ENCODE assay signal across 9 cellular contexts in genomic region chr21:31732891-31733520, GRCh38. TPM values are rescaled to one million over a fixed set of nuclear protein-coding genes. Genes with fewer than 3 reads are reported as not detected.
DNase-seq lines count a peak whose midpoint lies in the region; ATAC-seq, FAIRE-seq and TF ChIP-seq lines count a peak whose summit lies in the region.
"Had no signal": no experiment of that assay in that cellular context is flagged by ENCODE, and none has a peak within 500 bp of the region (broad histone marks: within the 10 kb centered on the region; RNA-seq: fewer than 3 reads in every experiment).

No MANE protein-coding gene starts in this region.

- DNase-seq in CD8-positive, alpha-beta T cell: peak in 3 of 7 experiments; percentile 7 to 53 (median 14)
- no peak for DNase-seq in foreskin keratinocyte
- DNase-seq in smooth muscle cell (lab: John Stamatoyannopoulos, UW; ENCODE audit: unreplicated experiment): no peak
- no peak for DNase-seq in NAMALWA (ENCODE audit: low spot score)
- DNase-seq in frontal cortex (ENCODE audit: low spot score in 2 of 2): no peak

- peaks cover 40% of the 10 kb centered on the region for H3K4me1 ChIP-seq in CD8-positive, alpha-beta T cell (ENCODE audit: insufficient read depth, low read length)
- peaks cover 11% of the 10 kb centered on the region for H3K4me1 ChIP-seq in HEK293 (ENCODE audit: control insufficient read depth, insufficient read depth, low read length)
- H3K4me1 ChIP-seq in foreskin keratinocyte: peaks cover 15% of the 10 kb centered on the region
- peaks cover 34% of the 10 kb centered on the region for H3K4me1 ChIP-seq in smooth muscle cell (ENCODE audit: low read depth)

- CTCF ChIA-PET in CD8-positive, alpha-beta T cell (lab: Charles Lee): no interaction called here
- CTCF ChIA-PET in HEK293 (lab: Yijun Ruan, JAX): interaction anchor here (0.6 to 0.9 kb wide), 2 partner anchors 13 to 174 kb away, joined by 3 read pairs; no protein-coding TSS in a partner anchor

- peaks cover 33% of the 10 kb centered on the region for H4K20me1 ChIP-seq in smooth muscle cell (ENCODE audit: low read depth)

- peak overlapping the region; percentile 72 for H3K4me3 ChIP-seq in CD8-positive, alpha-beta T cell (ENCODE audit: low read depth, low read length)
- no peak overlapping the region; the same call in 1 of the 2 replicates for H3K4me3 ChIP-seq in HEK293 (ENCODE audit: low read depth, low read length)
- H3K4me3 ChIP-seq in smooth muscle cell: peak overlapping the region; percentile 98

- no peak overlapping the region for H3K4me3 Mint-ChIP-seq in CD8-positive, alpha-beta T cell
- H3K4me3 Mint-ChIP-seq: T-cell had no signal

- H3K9me3 ChIP-seq in CD8-positive, alpha-beta T cell (ENCODE audit: low read length): no peaks in the 10 kb centered on the region
- H3K9me3 ChIP-seq in HEK293 (ENCODE audit: control insufficient read depth, insufficient read depth, low read depth, low read length) (no peaks in the 10 kb centered on the region), smooth muscle cell (replicated peaks; ENCODE audit: low read depth) (no peaks in the 10 kb centered on the region)

- no peak for ATAC-seq in CD8-positive, alpha-beta T cell
- ATAC-seq in foreskin keratinocyte: no peak
- ATAC-seq in GM21447 (IDR thresholded peaks at IDR 0.05; ENCODE audit: unreplicated experiment): no peak

- H3F3A ChIP-seq in smooth muscle cell (ENCODE audit: low read depth): no peaks in the 10 kb centered on the region

- POLR2A ChIA-PET in CD8-positive, alpha-beta T cell (lab: Charles Lee): no interaction called here
- POLR2A ChIA-PET in HEK293 (lab: Yijun Ruan, JAX): interaction anchor here (0.6 kb wide), 2 partner anchors 19 to 1039 kb away, joined by 3 to 6 read pairs; partner anchors contain the start of gene PAXBP1

- H3K27me3 Mint-ChIP-seq in CD8-positive, alpha-beta T cell (ENCODE audit: low read depth): no peaks in the 10 kb centered on the region
- H3K27me3 Mint-ChIP-seq: T-cell had no signal

- peak overlapping the region; percentile 82 for H3K27ac ChIP-seq in CD8-positive, alpha-beta T cell (ENCODE audit: low read depth, low read length)
- H3K27ac ChIP-seq in HEK293 (ENCODE audit: extremely low read depth, low read depth, low read length): peak overlapping the region; percentile 92; the same call in 1 of the 2 replicates
- peak overlapping the region; percentile 99 for H3K27ac ChIP-seq in VCaP
- peak overlapping the region; percentile 85 for H3K27ac ChIP-seq in foreskin keratinocyte
- peak overlapping the region; percentile 52 for H3K27ac ChIP-seq in smooth muscle cell (ENCODE audit: low read depth)

- intact Hi-C loops in CD8-positive, alpha-beta T cell (cut with DNase I, micrococcal nuclease): loop anchor here (1.0 to 10.0 kb wide), 10 partner anchors 74 to 1824 kb away; partner anchors contain the start of genes SOD1 (in 2 of the 2), URB1 (in 2 of the 2), CFAP298 (in 1 of the 2) and MIS18A (in 1 of the 2)

- TF ChIP-seq CTCF in CD8-positive, alpha-beta T cell (IDR thresholded peaks at IDR 0.05): no peak
- TF ChIP-seq CTCF in HEK293 (tag by site-specific recombination; IDR thresholded peaks at IDR 0.05) (no peak), VCaP (conservative IDR thresholded peaks at IDR 0.05) (no peak), foreskin keratinocyte (conservative IDR thresholded peaks at IDR 0.05) (no peak), smooth muscle cell (IDR thresholded peaks at IDR 0.05; ENCODE audit: borderline replicate concordance, insufficient read depth, poor library complexity, severe bottlenecking) (no peak)

- H3K9me3 Mint-ChIP-seq in CD8-positive, alpha-beta T cell: no peaks in the 10 kb centered on the region
- H3K9me3 Mint-ChIP-seq: T-cell had no signal

- peaks cover 36% of the 10 kb centered on the region for H3K79me2 ChIP-seq in smooth muscle cell (ENCODE audit: low read depth)

- peak overlapping the region; percentile 78 for H2AFZ ChIP-seq in smooth muscle cell (ENCODE audit: low read depth)

- 40% methylated on average over 9 of the region's 9 CpGs for WGBS in smooth muscle cell (ENCODE audit: low lambda C conversion rate)

- H3K36me3 ChIP-seq in CD8-positive, alpha-beta T cell (ENCODE audit: insufficient read depth, low read length): no peaks in the 10 kb centered on the region
- H3K36me3 ChIP-seq in HEK293 (ENCODE audit: control insufficient read depth in 2 of 2, insufficient read depth in 1 of 2, low read length in 2 of 2) (no peaks in the 10 kb centered on the region), smooth muscle cell (ENCODE audit: low read depth) (no peaks in the 10 kb centered on the region)

- peaks cover 6% of the 10 kb centered on the region for H3K36me3 Mint-ChIP-seq in CD8-positive, alpha-beta T cell
- H3K36me3 Mint-ChIP-seq: T-cell had no signal

- peak overlapping the region; percentile 86 for H3K4me2 ChIP-seq in smooth muscle cell

- peaks cover 10% of the 10 kb centered on the region for H3K4me1 Mint-ChIP-seq in CD8-positive, alpha-beta T cell (ENCODE audit: low read depth)

- FAIRE-seq in frontal cortex (lab: Jason Lieb, UNC): no peak

- H3K27me3 ChIP-seq in CD8-positive, alpha-beta T cell (ENCODE audit: insufficient read depth, low read length): no peaks in the 10 kb centered on the region
- H3K27me3 ChIP-seq in foreskin keratinocyte: no peaks in the 10 kb centered on the region
- H3K27me3 ChIP-seq in smooth muscle cell (ENCODE audit: low read depth): no peaks in the 10 kb centered on the region

- H3K9ac ChIP-seq in smooth muscle cell (ENCODE audit: low read depth): peak overlapping the region; percentile 44

- H3K27ac Mint-ChIP-seq in CD8-positive, alpha-beta T cell: no peak overlapping the region
- H3K27ac Mint-ChIP-seq: T-cell had no signal

TF ChIP-seq in HEK293, 187 proteins besides CTCF, POLR2A, EP300 and RAD21 (continues in another document):
- TF ChIP-seq SCRT2 (tag by site-specific recombination; IDR thresholded peaks at IDR 0.05): peak; percentile 97
- no peak for TF ChIP-seq ZSCAN30 (tag by site-specific recombination; IDR thresholded peaks at IDR 0.05)
- no peak for TF ChIP-seq ZBTB49 (tag by site-specific recombination; IDR thresholded peaks at IDR 0.05; ENCODE audit: low read depth)
- TF ChIP-seq ZNF664 (tag by site-specific recombination; IDR thresholded peaks at IDR 0.05): no peak
- peak; percentile 97 for TF ChIP-seq ZNF10 (tag by site-specific recombination; IDR thresholded peaks at IDR 0.05)
- no peak for TF ChIP-seq ZBTB26 (tag by site-specific recombination; optimal IDR thresholded peaks at IDR 0.05)
- peak; percentile 95 for TF ChIP-seq SCRT1 (tag by site-specific recombination; IDR thresholded peaks at IDR 0.05; ENCODE audit: borderline replicate concordance)
- TF ChIP-seq ZNF341 (tag by site-specific recombination; IDR thresholded peaks at IDR 0.05; ENCODE audit: low read depth): peak; percentile 65
- peak; percentile 55; the same call in 1 of the 2 replicates for TF ChIP-seq EGR2 (tag by site-specific recombination; IDR thresholded peaks at IDR 0.05; ENCODE audit: low read depth)
- no peak for TF ChIP-seq ZFP41 (tag by site-specific recombination; IDR thresholded peaks at IDR 0.05; ENCODE audit: borderline replicate concordance)
- peak; percentile 9; the same call in 1 of the 2 replicates for TF ChIP-seq ZBTB8A (tag by site-specific recombination; IDR thresholded peaks at IDR 0.05)
- no peak for TF ChIP-seq ZNF449 (tag by site-specific recombination; IDR thresholded peaks at IDR 0.05)

RNA-seq across cellular contexts. Expression of gene SCAF4, which starts 1.1 kb away (rescaled TPM):
- total RNA-seq in CD8-positive, alpha-beta T cell: 10 to 100 TPM; 53.0 to 53.4 TPM
- total RNA-seq in foreskin keratinocyte: 17.1 and 18.7 TPM in 2 replicates
- 8.9 and 11.4 TPM in 2 replicates for polyA plus RNA-seq in foreskin keratinocyte
- total RNA-seq in smooth muscle cell: 8.7 and 10.3 TPM in 2 replicates
- polyA plus RNA-seq in smooth muscle cell: 21.8 and 22.7 TPM in 2 replicates
- 5.7 TPM for total RNA-seq in frontal cortex
